ENCODE assay signal across 10 cellular contexts in the genomic region with DNA sequence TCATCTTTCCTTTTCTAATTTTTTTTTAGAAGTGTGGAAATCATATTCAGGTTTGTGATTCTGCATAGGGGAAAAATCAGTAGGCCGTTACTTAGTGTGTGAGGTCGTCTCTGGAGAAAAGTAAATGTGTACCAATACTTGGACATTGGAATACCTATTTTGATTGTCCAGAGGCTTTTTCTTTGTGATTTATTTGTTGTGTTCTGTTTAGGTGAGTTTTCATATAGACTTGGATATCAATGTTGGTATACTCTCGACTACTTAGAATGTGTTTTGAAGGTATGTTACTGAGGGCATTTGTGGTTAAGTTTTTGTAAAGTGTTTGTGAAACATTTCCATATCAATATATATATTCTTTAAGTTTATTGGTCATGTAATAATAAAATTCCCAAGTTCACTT. TPM values are rescaled to one million over a fixed set of nuclear protein-coding genes. Genes with fewer than 3 reads are reported as not detected.
A peak's percentile ranks its signal among the peaks of the same experiment; 100 is the strongest.
DNase-seq lines count a peak whose midpoint lies in the region; ATAC-seq and TF ChIP-seq lines count a peak whose summit lies in the region.
"Had no signal": no experiment of that assay in that cellular context is flagged by ENCODE, and none has a peak within 500 bp of the region (broad histone marks: within the 10 kb centered on the region; RNA-seq: fewer than 3 reads in every experiment).

No MANE protein-coding gene starts in this region.

- intact Hi-C loops in gastrocnemius medialis (cut with DNase I; ENCODE audit: low total_unique reads): loop anchor here (2.0 kb wide), 1 partner anchor 65 kb away; no protein-coding TSS in a partner anchor

- ATAC-seq in memory B cell (ENCODE audit: low read depth): no peak
- no peak for ATAC-seq in HG03439 (IDR thresholded peaks at IDR 0.05; ENCODE audit: unreplicated experiment)
- ATAC-seq in gastrocnemius medialis: no peak
- no peak for ATAC-seq in HG02938 (IDR thresholded peaks at IDR 0.05; ENCODE audit: unreplicated experiment)

- H3K36me3 ChIP-seq in HAP-1 (replicated peaks) (no peaks in the 10 kb centered on the region), adipocyte (ENCODE audit: control insufficient read depth, insufficient read depth, low read length, severe bottlenecking) (no peaks in the 10 kb centered on the region), gastrocnemius medialis (no peaks in the 10 kb centered on the region)

- no peaks in the 10 kb centered on the region for H3K9me3 Mint-ChIP-seq in memory B cell

- H3K4me3 Mint-ChIP-seq in memory B cell: peak overlapping the region; percentile 22

- H3K4me1 ChIP-seq in HAP-1 (peaks cover 28% of the 10 kb centered on the region), adipocyte (ENCODE audit: control insufficient read depth, insufficient read depth, low read length) (peaks cover 38% of the 10 kb centered on the region), gastrocnemius medialis (peaks cover 28 to 40% of the 10 kb centered on the region in 2 donors)

- H3K27ac Mint-ChIP-seq in memory B cell: no peak overlapping the region

- DNase-seq in AG04449 (ENCODE audit: low read depth, low spot score) (no peak), HAP-1 (ENCODE audit: low spot score in 2 of 2) (no peak), adipocyte (ENCODE audit: low read depth) (no peak), memory B cell (ENCODE audit: low spot score in 2 of 2) (no peak), retina (no peak), gastrocnemius medialis (no peak)
- DNase-seq: activated CD4-positive, alpha-beta T cell treated with anti-CD3 and anti-CD28 coated beads, Interleukin-2, amount 50 U/mL, for 4 hours; NCI-H446 treated with DMSO at 0.1 percent for 48 hours had no signal

- peaks cover 37% of the 10 kb centered on the region for H3K4me1 Mint-ChIP-seq in memory B cell

- TF ChIP-seq POLR2A in gastrocnemius medialis (IDR thresholded peaks at IDR 0.05): no peak

- no peaks in the 10 kb centered on the region for H3K36me3 Mint-ChIP-seq in memory B cell

- H3K4me3 ChIP-seq in AG04449 (ENCODE audit: low read depth, low read length): peak overlapping the region; percentile 85; the same call in 1 of the 2 replicates
- H3K4me3 ChIP-seq in HAP-1: peak overlapping the region; percentile 84
- peak overlapping the region; percentile 96 for H3K4me3 ChIP-seq in adipocyte (ENCODE audit: low read length)
- H3K4me3 ChIP-seq in gastrocnemius medialis: peak overlapping the region in 2 of 4 donors; percentile 82 to 93

- TF ChIP-seq CTCF in AG04449 (IDR thresholded peaks at IDR 0.05; ENCODE audit: insufficient read depth, low read length, missing control alignments) (no peak), gastrocnemius medialis (IDR thresholded peaks at IDR 0.05 in 4 of 5, conservative IDR thresholded peaks at IDR 0.05 in 1 of 5) (no peak)

- POLR2A ChIA-PET in AG04449 (lab: Yijun Ruan, JAX): no interaction called here

- H3K9me3 ChIP-seq in HAP-1 (no peaks in the 10 kb centered on the region), adipocyte (ENCODE audit: control insufficient read depth, low read length) (no peaks in the 10 kb centered on the region), gastrocnemius medialis (no peaks in the 10 kb centered on the region)

- in situ Hi-C loops in HAP-1 (cut with MboI; ENCODE audit: low sequenced_read_pairs) (no loop called here), gastrocnemius medialis (cut with MboI; ENCODE audit: low sequenced_read_pairs in 4 of 4) (no loop called here)

- H3K27ac ChIP-seq in gastrocnemius medialis: no peak overlapping the region

- H3K27me3 ChIP-seq in HAP-1 (ENCODE audit: low read depth) (no peaks in the 10 kb centered on the region), adipocyte (replicated peaks; ENCODE audit: control insufficient read depth, insufficient read depth, low read length) (no peaks in the 10 kb centered on the region), gastrocnemius medialis (no peaks in the 10 kb centered on the region)

- peak overlapping the region; percentile 93 for H3K9ac ChIP-seq in adipocyte (ENCODE audit: low read length)

- CTCF ChIA-PET in AG04449 (lab: Yijun Ruan, JAX): interaction anchor here (1.6 kb wide), 1 partner anchor 150 kb away, joined by 4 read pairs; no protein-coding TSS in a partner anchor

- no peaks in the 10 kb centered on the region for H3K27me3 Mint-ChIP-seq in memory B cell

RNA-seq across cellular contexts. Expression of a gene that starts 2.3 kb away (rescaled TPM):
- total RNA-seq in gastrocnemius medialis: 10 to 100 TPM in 1 of 4 donors, 1 to 10 TPM in 3; 6.9 to 14.1 (median 8.6) TPM
